23 cellular contexts compared by ENCODE assay signal in the genomic region with DNA sequence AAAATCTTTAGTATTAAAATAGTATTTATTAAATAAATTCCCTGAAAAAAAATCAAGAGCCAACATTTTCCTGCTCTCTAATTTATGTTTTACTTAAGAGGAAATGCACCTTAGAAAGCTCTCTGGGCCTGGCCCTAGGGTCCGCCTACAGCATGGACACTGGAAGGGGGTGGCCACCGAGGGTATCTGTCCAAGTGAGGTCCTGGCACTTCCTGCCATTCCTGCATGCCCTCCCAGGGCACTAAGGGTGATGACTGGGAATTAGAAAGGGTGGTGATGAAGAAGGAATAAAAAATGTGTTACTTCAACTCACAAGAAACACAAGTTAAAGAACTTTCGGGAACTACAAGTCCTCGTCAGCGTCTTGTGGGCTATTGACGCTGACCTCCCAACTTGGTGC.
DNase-seq lines count a peak whose midpoint lies in the region; ATAC-seq and TF ChIP-seq lines count a peak whose summit lies in the region.
"Had no signal": no experiment of that assay in that cellular context is flagged by ENCODE, and none has a peak within 500 bp of the region (broad histone marks: within the 10 kb centered on the region; RNA-seq: fewer than 3 reads in every experiment).

No MANE protein-coding gene starts in this region.

- H3K4me3 Mint-ChIP-seq in WTC11, result no peak overlapping the region
- H3K4me3 Mint-ChIP-seq: CD4-positive, CD25-positive, alpha-beta regulatory T cell; nephron; stimulated activated naive CD8-positive, alpha-beta T cell treated with anti-CD3 and anti-CD28 coated beads, Interleukin-15, amount 100 ng/mL, for 72 hours had no signal

- no peaks in the 10 kb centered on the region for H3K9me3 ChIP-seq in A673 (ENCODE audit: low read depth, low read length, poor library complexity, severe bottlenecking)
- H3K9me3 ChIP-seq in PC-3 (ENCODE audit: low read length), result no peaks in the 10 kb centered on the region
- H3K9me3 ChIP-seq in right lobe of liver, result no peaks in the 10 kb centered on the region

- BruUV-seq in A673 (replicated peaks; lab: Mats Ljungman, UMichigan) (no TSS peak), PC-3 (replicated peaks; lab: Mats Ljungman, UMichigan) (no TSS peak)

- H3K4me2 ChIP-seq in PC-3 (ENCODE audit: low read length), result no peak overlapping the region
- H3K4me2 ChIP-seq: KMS-11, smooth muscle cell had no signal

- POLR2A ChIA-PET in A673 (lab: Charles Lee; ENCODE audit: low non-redundant PET), result no interaction called here
- POLR2A ChIA-PET in PC-3 (lab: Charles Lee; ENCODE audit: unreplicated experiment), result no interaction called here
- POLR2A ChIA-PET in WTC11 (lab: Charles Lee), result interaction anchor here (1.3 kb wide), 1 partner anchor 13 kb away, joined by 3 read pairs; no protein-coding TSS in a partner anchor

- CTCF ChIA-PET in A673 (lab: Charles Lee), result interaction anchor here (0.5 kb wide), 1 partner anchor 163 kb away, joined by 3 read pairs; no protein-coding TSS in a partner anchor
- CTCF ChIA-PET in PC-3 (lab: Charles Lee), result no interaction called here
- CTCF ChIA-PET in WTC11 (lab: Charles Lee), result interaction anchor here (1.0 to 1.5 kb wide), 2 partner anchors 9 to 18 kb away, joined by 3 to 4 read pairs; no protein-coding TSS in a partner anchor

- H3K36me3 ChIP-seq in A673 (ENCODE audit: insufficient read depth, low read length, poor library complexity, severe bottlenecking) (no peaks in the 10 kb centered on the region), PC-3 (ENCODE audit: low read depth, low read length) (no peaks in the 10 kb centered on the region), right lobe of liver (no peaks in the 10 kb centered on the region)

- DNase-seq in A673 (ENCODE audit: low spot score) (no peak), PC-3 (no peak), right lobe of liver (no peak), GM19238 (ENCODE audit: insufficient read length, low spot score) (no peak), WTC11 (ENCODE audit: low spot score) (no peak), NOMO-1 treated with DMSO at 0.1 percent for 48 hours (lab: John Stamatoyannopoulos, UW; ENCODE audit: unreplicated experiment) (no peak)
- DNase-seq: activated CD4-positive, alpha-beta T cell treated with anti-CD3 and anti-CD28 coated beads, Interleukin-2, amount 50 U/mL, for 4 hours; activated CD8-positive, alpha-beta memory T cell treated with anti-CD3 and anti-CD28 coated beads, Interleukin-2, amount 50 U/mL, for 48 hours; activated effector memory CD4-positive, alpha-beta T cell treated with Interleukin-2 at 50 U/mL for 16 hours; CD4-positive, CD25-positive, alpha-beta regulatory T cell; cortex of kidney; foreskin melanocyte; GF-D8; GOT3; kidney; NCI-H1048; stimulated activated CD4-positive, alpha-beta T cell treated with anti-CD3 and anti-CD28 coated beads, Interleukin-4, amount 100 ng/mL, for 1 hour; stimulated activated naive CD8-positive, alpha-beta T cell treated with anti-CD3 and anti-CD28 coated beads, Interleukin-15, amount 100 ng/mL, for 72 hours had no signal

- 63% methylated on average over 6 of the region's 6 CpGs for WGBS in right lobe of liver (ENCODE audit: insufficient coverage, low coverage, low lambda C conversion rate, missing lambda C conversion rate)

- no peak overlapping the region for H3K4me3 ChIP-seq in A673 (ENCODE audit: low read depth, low read length, poor library complexity, severe bottlenecking)
- no peak overlapping the region for H3K4me3 ChIP-seq in PC-3 (ENCODE audit: low read length)
- H3K4me3 ChIP-seq in right lobe of liver, result no peak overlapping the region
- no peak overlapping the region for H3K4me3 ChIP-seq in skin epidermis
- H3K4me3 ChIP-seq: smooth muscle cell had no signal

- H3K9me3 Mint-ChIP-seq in WTC11, result no peaks in the 10 kb centered on the region
- H3K9me3 Mint-ChIP-seq: nephron; stimulated activated naive CD8-positive, alpha-beta T cell treated with anti-CD3 and anti-CD28 coated beads, Interleukin-15, amount 100 ng/mL, for 72 hours had no signal

- no peaks in the 10 kb centered on the region for H3K36me3 Mint-ChIP-seq in WTC11
- H3K36me3 Mint-ChIP-seq: CD4-positive, CD25-positive, alpha-beta regulatory T cell had no signal

- no peak overlapping the region for H3K9ac ChIP-seq in PC-3 (ENCODE audit: low read length)
- H3K9ac ChIP-seq: KMS-11 had no signal

- H2AFZ ChIP-seq in PC-3 (ENCODE audit: low read length), result no peak overlapping the region

- intact Hi-C loops in A673 (cut with micrococcal nuclease; ENCODE audit: unreplicated experiment), result no loop called here
- intact Hi-C loops in PC-3 (cut with micrococcal nuclease), result loop anchor here (1.0 kb wide), 1 partner anchor 18 kb away; no protein-coding TSS in a partner anchor
- intact Hi-C loops in right lobe of liver (cut with DNase I), result no loop called here

- H3F3A ChIP-seq in PC-3 (ENCODE audit: low read length, unreplicated experiment), result no peaks in the 10 kb centered on the region

- H3K27me3 ChIP-seq in A673 (replicated peaks; ENCODE audit: insufficient read depth, low read depth, low read length, poor library complexity), result no peaks in the 10 kb centered on the region
- no peaks in the 10 kb centered on the region for H3K27me3 ChIP-seq in PC-3 (ENCODE audit: low read length)
- H3K27me3 ChIP-seq in right lobe of liver, result no peaks in the 10 kb centered on the region

- H3K27ac ChIP-seq in A673 (ENCODE audit: low read depth, low read length, poor library complexity, severe bottlenecking) (peak overlapping the region; percentile 73), PC-3 (ENCODE audit: low read length) (peak overlapping the region; percentile 57), right lobe of liver (peak overlapping the region; percentile 58 to 83 (median 69)), skin epidermis (peak overlapping the region in 15 of 21 experiments; percentile 1 to 76 (median 45))
- H3K27ac ChIP-seq: KMS-11 had no signal

- peaks cover 31% of the 10 kb centered on the region for H3K27me3 Mint-ChIP-seq in WTC11 (ENCODE audit: low read depth)
- H3K27me3 Mint-ChIP-seq: stimulated activated naive CD8-positive, alpha-beta T cell treated with anti-CD3 and anti-CD28 coated beads, Interleukin-15, amount 100 ng/mL, for 72 hours had no signal

- no peak overlapping the region for H3K27ac Mint-ChIP-seq in WTC11
- H3K27ac Mint-ChIP-seq: stimulated activated naive CD8-positive, alpha-beta T cell treated with anti-CD3 and anti-CD28 coated beads, Interleukin-15, amount 100 ng/mL, for 72 hours had no signal

- ATAC-seq in PC-3, result no peak; the same call in 1 of the 2 replicates
- peak in 3 of 4 donors; percentile 4 to 8 (median 6) for ATAC-seq in right lobe of liver
- no peak for ATAC-seq in GM19397 (IDR thresholded peaks at IDR 0.05; ENCODE audit: unreplicated experiment)
- no peak for ATAC-seq in WTC11
- ATAC-seq: stimulated activated naive CD8-positive, alpha-beta T cell treated with anti-CD3 and anti-CD28 coated beads, Interleukin-15, amount 100 ng/mL, for 72 hours had no signal

- H3K9me2 ChIP-seq in PC-3 (replicated peaks; ENCODE audit: low read length), result no peaks in the 10 kb centered on the region

- peaks cover 48% of the 10 kb centered on the region for H3K4me1 ChIP-seq in A673 (ENCODE audit: insufficient read depth, low read length, poor library complexity, severe bottlenecking)
- H3K4me1 ChIP-seq in PC-3 (ENCODE audit: insufficient read depth, low read length), result peaks cover 16% of the 10 kb centered on the region
- H3K4me1 ChIP-seq in right lobe of liver, result peaks cover 0 to 45% (median 16%) of the 10 kb centered on the region in 4 donors

- H4K20me1 ChIP-seq in PC-3 (ENCODE audit: low read length), result no peaks in the 10 kb centered on the region

- peaks cover 71% of the 10 kb centered on the region for H3K4me1 Mint-ChIP-seq in WTC11
- H3K4me1 Mint-ChIP-seq: CD4-positive, CD25-positive, alpha-beta regulatory T cell; stimulated activated naive CD8-positive, alpha-beta T cell treated with anti-CD3 and anti-CD28 coated beads, Interleukin-15, amount 100 ng/mL, for 72 hours had no signal

- no peak for TF ChIP-seq POLR2A in right lobe of liver (IDR thresholded peaks at IDR 0.05)

- H3K79me2 ChIP-seq in PC-3 (ENCODE audit: low read length), result no peaks in the 10 kb centered on the region

- no peak for TF ChIP-seq CTCF in A673 (conservative IDR thresholded peaks at IDR 0.05; ENCODE audit: low read depth, low read length)
- no peak for TF ChIP-seq CTCF in PC-3 (conservative IDR thresholded peaks at IDR 0.05; ENCODE audit: low read depth, low read length)
- no peak for TF ChIP-seq CTCF in right lobe of liver (IDR thresholded peaks at IDR 0.05)
- TF ChIP-seq CTCF in WTC11 (IDR thresholded peaks at IDR 0.05), result no peak

TF ChIP-seq in WTC11, 78 proteins besides CTCF, POLR2A, EP300 and RAD21 (continues in another document):
- TF ChIP-seq KAT7 (CRISPR knock-in tag; IDR thresholded peaks at IDR 0.05; ENCODE audit: borderline replicate concordance) (no peak), ESRRA (CRISPR knock-in tag; IDR thresholded peaks at IDR 0.05; ENCODE audit: borderline replicate concordance) (no peak), RORB (CRISPR knock-in tag; IDR thresholded peaks at IDR 0.05) (no peak), NFATC4 (CRISPR knock-in tag; IDR thresholded peaks at IDR 0.05) (no peak)
- TF ChIP-seq, protein P1, sequence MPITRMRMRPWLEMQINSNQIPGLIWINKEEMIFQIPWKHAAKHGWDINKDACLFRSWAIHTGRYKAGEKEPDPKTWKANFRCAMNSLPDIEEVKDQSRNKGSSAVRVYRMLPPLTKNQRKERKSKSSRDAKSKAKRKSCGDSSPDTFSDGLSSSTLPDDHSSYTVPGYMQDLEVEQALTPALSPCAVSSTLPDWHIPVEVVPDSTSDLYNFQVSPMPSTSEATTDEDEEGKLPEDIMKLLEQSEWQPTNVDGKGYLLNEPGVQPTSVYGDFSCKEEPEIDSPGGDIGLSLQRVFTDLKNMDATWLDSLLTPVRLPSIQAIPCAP (CRISPR knock-in tag; IDR thresholded peaks at IDR 0.05), result no peak
- TF ChIP-seq, protein P2, sequence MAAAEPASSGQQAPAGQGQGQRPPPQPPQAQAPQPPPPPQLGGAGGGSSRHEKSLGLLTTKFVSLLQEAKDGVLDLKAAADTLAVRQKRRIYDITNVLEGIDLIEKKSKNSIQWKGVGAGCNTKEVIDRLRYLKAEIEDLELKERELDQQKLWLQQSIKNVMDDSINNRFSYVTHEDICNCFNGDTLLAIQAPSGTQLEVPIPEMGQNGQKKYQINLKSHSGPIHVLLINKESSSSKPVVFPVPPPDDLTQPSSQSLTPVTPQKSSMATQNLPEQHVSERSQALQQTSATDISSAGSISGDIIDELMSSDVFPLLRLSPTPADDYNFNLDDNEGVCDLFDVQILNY (CRISPR knock-in tag; IDR thresholded peaks at IDR 0.05), result no peak

Comparison
In these comparisons a context has a peak if more than half of its experiments do, and no peak if none do; other contexts are left out.
1. ATAC-seq: peak in right lobe of liver (3 of 4); none in PC-3 (single experiment), GM19397 (single experiment) and WTC11 (single experiment).
2. Peak in every context shown above with its lines, with median percentiles within 50 percentile points of each other: H3K27ac ChIP-seq.